6 cellular contexts compared by ENCODE assay signal in the genomic region with DNA sequence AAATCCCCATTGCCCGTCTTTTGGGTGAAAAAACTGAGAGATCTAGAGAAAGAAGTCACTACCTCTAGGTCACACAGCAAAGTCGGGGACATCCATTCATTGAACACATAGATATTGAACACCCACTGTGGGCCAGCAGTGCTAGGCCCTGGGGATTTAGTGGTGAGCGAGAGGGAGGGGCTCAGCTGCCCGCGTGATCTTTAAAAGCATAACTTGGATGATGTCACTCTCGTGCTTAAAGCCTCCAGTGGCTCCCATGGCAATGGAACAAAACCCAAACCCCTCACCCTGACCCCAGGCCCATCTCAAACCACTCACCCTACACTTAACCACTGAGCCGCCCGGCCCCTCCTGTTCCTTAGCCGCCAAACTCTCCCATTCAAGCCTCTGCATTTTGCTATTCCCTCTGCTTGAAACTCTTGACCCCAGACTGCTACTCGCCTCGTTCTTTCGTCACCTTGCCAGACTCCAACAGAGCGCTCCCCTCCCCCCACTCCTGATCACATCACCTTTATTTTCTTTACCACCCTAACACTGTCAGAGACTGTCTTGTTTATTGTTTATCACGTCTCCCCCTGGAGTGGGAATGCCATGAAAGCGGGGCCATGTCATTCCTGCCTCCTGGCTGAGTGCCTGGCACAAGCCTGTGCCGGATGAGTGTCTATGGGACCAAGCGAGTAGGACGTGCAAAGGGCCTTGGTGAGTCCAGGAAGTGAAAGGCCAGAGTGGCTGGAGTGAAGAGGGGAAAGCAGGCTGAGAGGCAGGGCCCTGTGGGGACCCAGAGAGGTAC. TPM values are rescaled to one million over a fixed set of nuclear protein-coding genes. Genes with fewer than 3 reads are reported as not detected.
DNase-seq lines count a peak whose midpoint lies in the region; ATAC-seq and TF ChIP-seq lines count a peak whose summit lies in the region.

No MANE protein-coding gene starts in this region.

- DNase-seq in SJSA1 (ENCODE audit: low read depth in 1 of 2, low spot score in 2 of 2) = peak; percentile 74 to 76
- DNase-seq in hepatocyte (ENCODE audit: low spot score) = peak; percentile 67
- DNase-seq in midbrain (lab: John Stamatoyannopoulos, UW) = no peak

- peak; percentile 26 for ATAC-seq in HG02798 (IDR thresholded peaks at IDR 0.05; ENCODE audit: poor library complexity, unreplicated experiment)

- H3K27me3 ChIP-seq in DOHH2 (ENCODE audit: control insufficient read depth, low read length) = peaks cover 38% of the 10 kb centered on the region
- H3K27me3 ChIP-seq in SJSA1 (replicated peaks) = no peaks in the 10 kb centered on the region
- peaks cover 27% of the 10 kb centered on the region for H3K27me3 ChIP-seq in hepatocyte

- peaks cover 42% of the 10 kb centered on the region for H3K4me1 ChIP-seq in DOHH2 (ENCODE audit: control insufficient read depth, low read length)
- H3K4me1 ChIP-seq in SJSA1 (replicated peaks) = peaks cover 41% of the 10 kb centered on the region
- peaks cover 30% of the 10 kb centered on the region for H3K4me1 ChIP-seq in hepatocyte (ENCODE audit: insufficient read depth)
- no peaks in the 10 kb centered on the region for H3K4me1 ChIP-seq in urinary bladder (ENCODE audit: insufficient read depth)

- H3K4me2 ChIP-seq in DOHH2 (ENCODE audit: low read length) (peak overlapping the region; percentile 80), hepatocyte (peak overlapping the region; percentile 89)

- H3K79me2 ChIP-seq in DOHH2 (ENCODE audit: control insufficient read depth, low read length) = peaks cover 12% of the 10 kb centered on the region
- peaks cover 10% of the 10 kb centered on the region for H3K79me2 ChIP-seq in hepatocyte

- H3K9me3 ChIP-seq in DOHH2 (ENCODE audit: control insufficient read depth, insufficient read depth, low read length) (no peaks in the 10 kb centered on the region), SJSA1 (replicated peaks) (no peaks in the 10 kb centered on the region), hepatocyte (ENCODE audit: low read depth) (no peaks in the 10 kb centered on the region)

- H3K9me2 ChIP-seq in DOHH2 (replicated peaks; ENCODE audit: control insufficient read depth, low read length) (no peaks in the 10 kb centered on the region), hepatocyte (replicated peaks; ENCODE audit: insufficient read depth) (no peaks in the 10 kb centered on the region)

- no peak overlapping the region for H2AFZ ChIP-seq in hepatocyte

- H3K36me3 ChIP-seq in DOHH2 (ENCODE audit: control insufficient read depth, low read length) = peaks cover 9% of the 10 kb centered on the region; the same call in 1 of the 2 replicates
- H3K36me3 ChIP-seq in SJSA1 = peaks cover 18% of the 10 kb centered on the region
- H3K36me3 ChIP-seq in hepatocyte (replicated peaks; ENCODE audit: insufficient read depth, low read depth) = no peaks in the 10 kb centered on the region
- H3K36me3 ChIP-seq in urinary bladder (ENCODE audit: insufficient read depth) = no peaks in the 10 kb centered on the region

- H3K27ac ChIP-seq in DOHH2 (ENCODE audit: low read depth, low read length) = no peak overlapping the region
- H3K27ac ChIP-seq in SJSA1 = peak overlapping the region; percentile 52
- H3K27ac ChIP-seq in hepatocyte = peak overlapping the region; percentile 58
- no peak overlapping the region for H3K27ac ChIP-seq in urinary bladder (ENCODE audit: low read depth)

- peaks cover 5% of the 10 kb centered on the region for H3F3A ChIP-seq in DOHH2 (ENCODE audit: control insufficient read depth, insufficient read depth)

- H4K20me1 ChIP-seq in DOHH2 (ENCODE audit: control insufficient read depth, insufficient read depth, low read depth, low read length) = peaks cover 3% of the 10 kb centered on the region; the same call in 1 of the 2 replicates
- H4K20me1 ChIP-seq in hepatocyte (ENCODE audit: insufficient read depth, poor library complexity, severe bottlenecking) = no peaks in the 10 kb centered on the region

- 22% methylated on average over 18 of the region's 18 CpGs for WGBS in hepatocyte (ENCODE audit: low lambda C conversion rate, missing lambda C conversion rate)
- WGBS in urinary bladder = 15% methylated on average over 18 of the region's 18 CpGs

- TF ChIP-seq CTCF in DOHH2 (IDR thresholded peaks at IDR 0.05; ENCODE audit: low read depth, low read length, poor library complexity, severe bottlenecking) (no peak), hepatocyte (IDR thresholded peaks at IDR 0.05; ENCODE audit: poor library complexity) (no peak)

- H3K4me3 ChIP-seq in DOHH2 (ENCODE audit: low read length) (peak overlapping the region; percentile 73), SJSA1 (peak overlapping the region; percentile 45), hepatocyte (peak overlapping the region; percentile 21), urinary bladder (ENCODE audit: low read depth, low read length) (peak overlapping the region; percentile 38)

RNA-seq across cellular contexts. Expression of a gene that starts 0.7 kb away (rescaled TPM):
- 1.6 and 18.4 TPM in 2 replicates for total RNA-seq in SJSA1 (2014; rRNA removed; shearing (Covaris generic))
- total RNA-seq in hepatocyte (1.6 and 3.7 TPM in 2 replicates), urinary bladder (0.48 TPM)
- polyA plus RNA-seq in hepatocyte (1.4 and 2.5 TPM in 2 replicates), urinary bladder (1.4 TPM)

RNA-seq across cellular contexts. Expression of a gene that starts 6.4 kb away (rescaled TPM):
- total RNA-seq in SJSA1 (2014; rRNA removed; shearing (Covaris generic)) = 20.4 and 24.5 TPM in 2 replicates
- 19.2 and 22.4 TPM in 2 replicates for total RNA-seq in hepatocyte
- polyA plus RNA-seq in hepatocyte = 57.1 and 61.9 TPM in 2 replicates
- 7.5 TPM for total RNA-seq in urinary bladder
- polyA plus RNA-seq in urinary bladder = 32.1 TPM

RNA-seq across cellular contexts. Expression of a gene that starts 14.4 kb away (rescaled TPM):
- 26.5 and 43.5 TPM in 2 replicates for total RNA-seq in SJSA1 (2014; rRNA removed; shearing (Covaris generic))
- total RNA-seq in hepatocyte (13.2 and 14.6 TPM in 2 replicates), urinary bladder (6.8 TPM)
- polyA plus RNA-seq in hepatocyte (14.3 and 15.2 TPM in 2 replicates), urinary bladder (35.1 TPM)

RNA-seq across cellular contexts. Expression of a gene that starts 31.9 kb away (rescaled TPM):
- 37.0 and 42.9 TPM in 2 replicates for total RNA-seq in SJSA1 (2014; rRNA removed; shearing (Covaris generic))
- 31.8 and 37.3 TPM in 2 replicates for total RNA-seq in hepatocyte
- 47.7 and 61.2 TPM in 2 replicates for polyA plus RNA-seq in hepatocyte
- total RNA-seq in urinary bladder = 17.7 TPM
- polyA plus RNA-seq in urinary bladder = 105 TPM

RNA-seq across cellular contexts. Expression of a gene that starts 49.5 kb away (rescaled TPM):
- 3.5 and 4.6 TPM in 2 replicates for total RNA-seq in SJSA1 (2014; rRNA removed; shearing (Covaris generic))
- 38.1 and 47.9 TPM in 2 replicates for total RNA-seq in hepatocyte
- 43.6 and 44.1 TPM in 2 replicates for polyA plus RNA-seq in hepatocyte
- 30.4 TPM for total RNA-seq in urinary bladder
- polyA plus RNA-seq in urinary bladder = 67.1 TPM

Comparison
In these comparisons a context has a peak if more than half of its experiments do, and no peak if none do; other contexts are left out.
1. H3K27ac ChIP-seq: peak in SJSA1 (single experiment) and hepatocyte (single experiment); none in DOHH2 (single experiment) and urinary bladder (single experiment).
2. H3K4me3 ChIP-seq: peak in every context shown above with its lines; median percentile 73 in DOHH2; 45 in SJSA1; 38 in urinary bladder; 21 in hepatocyte.